ENCODE assay signal across 1 cellular context in genomic region chr19:17933414-17934129, GRCh38.
TF ChIP-seq lines count a peak whose summit lies in the region.

No MANE protein-coding gene starts in this region.

TF ChIP-seq in GM12878, 131 proteins besides CTCF, POLR2A, EP300 and RAD21:
- TF ChIP-seq BACH1 (IDR thresholded peaks at IDR 0.05; ENCODE audit: borderline replicate concordance) (no peak), SMARCA5 (IDR thresholded peaks at IDR 0.05) (no peak), MTA2 (IDR thresholded peaks at IDR 0.05; ENCODE audit: low read depth) (no peak), ZBTB33 (IDR thresholded peaks at IDR 0.05) (no peak), NR2F1 (conservative IDR thresholded peaks at IDR 0.05) (peak; percentile 20; the same call in 1 of the 2 replicates)
- TF ChIP-seq, protein P1, sequence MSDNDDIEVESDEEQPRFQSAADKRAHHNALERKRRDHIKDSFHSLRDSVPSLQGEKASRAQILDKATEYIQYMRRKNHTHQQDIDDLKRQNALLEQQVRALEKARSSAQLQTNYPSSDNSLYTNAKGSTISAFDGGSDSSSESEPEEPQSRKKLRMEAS (IDR thresholded peaks at IDR 0.05; ENCODE audit: low read depth, low read length) = no peak
